ENCODE assay signal across 10 cellular contexts in genomic region chr2:238908960-238909951, GRCh38.
DNase-seq lines count a peak whose midpoint lies in the region; ATAC-seq and TF ChIP-seq lines count a peak whose summit lies in the region.
"Had no signal": no experiment of that assay in that cellular context is flagged by ENCODE, and none has a peak within 500 bp of the region (broad histone marks: within the 10 kb centered on the region; RNA-seq: fewer than 3 reads in every experiment).

No MANE protein-coding gene starts in this region.

- 62 to 66% methylated on average over 34 to 43 of the region's 43 CpGs for WGBS in upper lobe of left lung, 2 donors

- peak; percentile 14 for DNase-seq in NOMO-1 treated with DMSO at 0.1 percent for 48 hours (lab: John Stamatoyannopoulos, UW; ENCODE audit: unreplicated experiment)
- DNase-seq in NOMO-1 treated with dmso at 0.1 percent for 144 hours (lab: John Stamatoyannopoulos, UW; ENCODE audit: unreplicated experiment), result no peak
- peak; percentile 46 to 75 for DNase-seq in fibroblast of lung (ENCODE audit: low read depth in 2 of 2)
- peak; percentile 89 for DNase-seq in mesenteric fat pad (ENCODE audit: low spot score)
- peak; percentile 19 to 77 for DNase-seq in upper lobe of left lung
- no peak for DNase-seq in colonic mucosa
- DNase-seq in NCI-H2227 (lab: John Stamatoyannopoulos, UW; ENCODE audit: unreplicated experiment), result no peak
- DNase-seq: effector memory CD4-positive, alpha-beta T cell had no signal

- TF ChIP-seq EP300 in upper lobe of left lung (IDR thresholded peaks at IDR 0.05), result no peak

- H3K36me3 ChIP-seq in fibroblast of lung (ENCODE audit: control insufficient read depth, insufficient read depth, low read length), result peaks cover 20% of the 10 kb centered on the region
- H3K36me3 ChIP-seq in upper lobe of left lung, result no peaks in the 10 kb centered on the region
- no peaks in the 10 kb centered on the region for H3K36me3 ChIP-seq in colonic mucosa

- TF ChIP-seq POLR2A in upper lobe of left lung (IDR thresholded peaks at IDR 0.05), result no peak

- H3K4me3 ChIP-seq in fibroblast of lung (replicated peaks in 1 of 4; ENCODE audit: control extremely low read depth in 1 of 4, insufficient read depth in 1 of 4, low read depth in 3 of 4, low read length in 4 of 4) (no peak overlapping the region), upper lobe of left lung (no peak overlapping the region), colonic mucosa (no peak overlapping the region)
- H3K4me3 ChIP-seq: tibial nerve had no signal

- H3K27me3 ChIP-seq in fibroblast of lung (ENCODE audit: control insufficient read depth, insufficient read depth, low read length), result no peaks in the 10 kb centered on the region
- no peaks in the 10 kb centered on the region for H3K27me3 ChIP-seq in upper lobe of left lung
- no peaks in the 10 kb centered on the region for H3K27me3 ChIP-seq in colonic mucosa
- H3K27me3 ChIP-seq: tibial nerve had no signal

- H3K9ac ChIP-seq in fibroblast of lung (ENCODE audit: insufficient read depth, low read length) (no peak overlapping the region), colonic mucosa (ENCODE audit: low read depth in 2 of 2, low read length in 2 of 2) (no peak overlapping the region)

- TF ChIP-seq CTCF in fibroblast of lung (conservative IDR thresholded peaks at IDR 0.05 in 1 of 2, IDR thresholded peaks at IDR 0.05 in 1 of 2; ENCODE audit: low read depth in 1 of 2, low read length in 2 of 2), result no peak
- TF ChIP-seq CTCF in upper lobe of left lung (IDR thresholded peaks at IDR 0.05), result no peak
- TF ChIP-seq CTCF in colonic mucosa (IDR thresholded peaks at IDR 0.05), result no peak

- no peak overlapping the region for H3K4me2 ChIP-seq in fibroblast of lung (ENCODE audit: extremely low read depth, insufficient read depth, low read length)

- H4K20me1 ChIP-seq in fibroblast of lung (ENCODE audit: control insufficient read depth, extremely low read depth, insufficient read depth, low read length), result no peaks in the 10 kb centered on the region

- no peak overlapping the region for H2AFZ ChIP-seq in fibroblast of lung (ENCODE audit: low read length)

- intact Hi-C loops in colonic mucosa (cut with DNase I), result no loop called here

- H3K27ac ChIP-seq in fibroblast of lung (ENCODE audit: insufficient read depth, low read length) (no peak overlapping the region), upper lobe of left lung (peak overlapping the region in 1 of 4 donors; percentile 23), colonic mucosa (no peak overlapping the region)

- peak; percentile 65 to 84 for ATAC-seq in upper lobe of left lung (ENCODE audit: low FRiP score in 2 of 2)
- ATAC-seq in GM21619 (IDR thresholded peaks at IDR 0.05; ENCODE audit: unreplicated experiment), result no peak

- H3K4me1 ChIP-seq in fibroblast of lung (ENCODE audit: control insufficient read depth, extremely low read depth, insufficient read depth, low read length) (peaks cover 8% of the 10 kb centered on the region), upper lobe of left lung (peaks cover 0 to 5% (median 1%) of the 10 kb centered on the region in 4 donors), colonic mucosa (no peaks in the 10 kb centered on the region)

- H3K79me2 ChIP-seq in fibroblast of lung (ENCODE audit: control insufficient read depth, insufficient read depth, low read length), result peaks cover 31% of the 10 kb centered on the region

- H3K9me3 ChIP-seq in fibroblast of lung (ENCODE audit: control insufficient read depth, insufficient read depth, low read depth, low read length) (no peaks in the 10 kb centered on the region), upper lobe of left lung (no peaks in the 10 kb centered on the region), colonic mucosa (no peaks in the 10 kb centered on the region)
- H3K9me3 ChIP-seq: tibial nerve had no signal

Comparison
In these comparisons a context has a peak if more than half of its experiments do, and no peak if none do; other contexts are left out.
1. DNase-seq: peak in NOMO-1 treated with DMSO at 0.1 percent for 48 hours (single experiment), fibroblast of lung (2 of 2), mesenteric fat pad (single experiment) and upper lobe of left lung (2 of 2); none in NOMO-1 treated with dmso at 0.1 percent for 144 hours (single experiment), colonic mucosa (single experiment) and NCI-H2227 (single experiment).